Comparison of ENCODE assay signal across 8 cellular contexts in the genomic region with DNA sequence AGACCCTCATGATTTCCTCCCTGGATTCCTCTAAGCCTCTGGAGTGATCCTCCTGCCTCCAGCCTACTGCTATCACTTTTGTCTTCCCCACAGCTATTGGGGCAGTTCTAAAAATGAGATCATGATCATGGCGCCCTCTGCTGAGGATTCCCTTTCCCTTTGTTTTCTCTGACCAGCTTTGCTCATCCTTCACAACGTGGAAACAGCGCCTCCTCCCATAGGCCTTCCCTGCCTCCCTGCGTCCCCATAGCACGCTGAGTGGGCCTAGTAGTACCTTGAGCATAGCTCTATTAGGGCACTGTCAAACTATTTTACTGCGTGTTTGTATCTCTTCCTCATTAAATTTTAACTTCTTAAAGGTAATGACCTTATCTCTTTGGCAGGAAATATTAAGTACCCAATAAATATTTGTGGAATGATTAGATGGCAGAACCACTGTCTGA.
A peak's percentile ranks its signal among the peaks of the same experiment; 100 is the strongest.
DNase-seq lines count a peak whose midpoint lies in the region; ATAC-seq and TF ChIP-seq lines count a peak whose summit lies in the region.

No MANE protein-coding gene starts in this region.

- H3K27ac ChIP-seq in esophagus muscularis mucosa (replicated peaks in 1 of 4): no peak overlapping the region

- no peaks in the 10 kb centered on the region for H3K4me1 ChIP-seq in esophagus muscularis mucosa

- H3K4me3 ChIP-seq in esophagus muscularis mucosa: no peak overlapping the region

- peak; percentile 52 for ATAC-seq in GM18873 (IDR thresholded peaks at IDR 0.05; ENCODE audit: low FRiP score, unreplicated experiment)

- DNase-seq in AML-193 (lab: John Stamatoyannopoulos, UW) (peak; percentile 30 to 43), HS-5 (ENCODE audit: low read depth) (peak; percentile 44), NCI-H774 (lab: John Stamatoyannopoulos, UW) (peak; percentile 7), anterior cingulate cortex (lab: John Stamatoyannopoulos, UW) (peak in 48 of 58 donors; percentile 5 to 86 (median 62)), iris pigment epithelial cell (ENCODE audit: low read depth) (peak; percentile 64), esophagus muscularis mucosa (ENCODE audit: extremely low spot score) (no peak)
- DNase-seq in stimulated activated CD8-positive, alpha-beta memory T cell treated with anti-CD3 and anti-CD28 coated beads, Interleukin-4, amount 100 ng/mL, for 24 hours (ENCODE audit: low read depth): peak; percentile 20

- H3K9me3 ChIP-seq in esophagus muscularis mucosa: no peaks in the 10 kb centered on the region

- 39% methylated on average over 6 of the region's 6 CpGs for WGBS in esophagus muscularis mucosa

- peak in 1 of 3 experiments; percentile 28 for TF ChIP-seq CTCF in esophagus muscularis mucosa (IDR thresholded peaks at IDR 0.05)

- H3K36me3 ChIP-seq in esophagus muscularis mucosa: no peaks in the 10 kb centered on the region

- H3K27me3 ChIP-seq in esophagus muscularis mucosa: no peaks in the 10 kb centered on the region

- intact Hi-C loops in esophagus muscularis mucosa (cut with DNase I): no loop called here

- TF ChIP-seq EP300 in esophagus muscularis mucosa (IDR thresholded peaks at IDR 0.05): no peak

- no peak for TF ChIP-seq POLR2A in esophagus muscularis mucosa (IDR thresholded peaks at IDR 0.05; ENCODE audit: low read depth)
